1 cellular context compared by ENCODE assay signal in the genomic region with DNA sequence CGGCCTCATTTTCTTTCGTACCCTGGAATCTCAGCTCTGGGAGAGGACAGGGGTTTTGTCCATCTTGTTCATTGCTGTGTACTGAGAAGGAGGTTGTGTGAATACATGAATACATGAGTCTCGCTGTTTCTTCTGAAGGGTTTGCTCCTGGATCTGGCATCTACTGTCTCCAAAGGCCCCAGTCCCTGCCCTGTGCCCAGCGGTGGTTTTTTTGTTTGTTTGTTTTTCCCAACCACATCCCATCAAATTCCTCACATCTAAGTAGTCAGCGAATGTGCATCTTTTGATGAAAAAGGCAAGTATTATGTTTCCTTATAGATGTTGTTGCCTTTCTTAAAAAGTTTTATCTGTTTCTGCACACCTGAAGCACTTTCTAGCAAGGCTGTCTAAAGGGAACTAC.
TF ChIP-seq lines count a peak whose summit lies in the region.

No MANE protein-coding gene starts in this region.

TF ChIP-seq in HepG2, 621 proteins besides CTCF, POLR2A, EP300 and RAD21:
- TF ChIP-seq RFX1 (IDR thresholded peaks at IDR 0.05) (no peak), RCOR2 (CRISPR knock-in tag; IDR thresholded peaks at IDR 0.05) (no peak), SKI (IDR thresholded peaks at IDR 0.05; ENCODE audit: partially characterized antibody) (no peak)
- TF ChIP-seq, protein P1, sequence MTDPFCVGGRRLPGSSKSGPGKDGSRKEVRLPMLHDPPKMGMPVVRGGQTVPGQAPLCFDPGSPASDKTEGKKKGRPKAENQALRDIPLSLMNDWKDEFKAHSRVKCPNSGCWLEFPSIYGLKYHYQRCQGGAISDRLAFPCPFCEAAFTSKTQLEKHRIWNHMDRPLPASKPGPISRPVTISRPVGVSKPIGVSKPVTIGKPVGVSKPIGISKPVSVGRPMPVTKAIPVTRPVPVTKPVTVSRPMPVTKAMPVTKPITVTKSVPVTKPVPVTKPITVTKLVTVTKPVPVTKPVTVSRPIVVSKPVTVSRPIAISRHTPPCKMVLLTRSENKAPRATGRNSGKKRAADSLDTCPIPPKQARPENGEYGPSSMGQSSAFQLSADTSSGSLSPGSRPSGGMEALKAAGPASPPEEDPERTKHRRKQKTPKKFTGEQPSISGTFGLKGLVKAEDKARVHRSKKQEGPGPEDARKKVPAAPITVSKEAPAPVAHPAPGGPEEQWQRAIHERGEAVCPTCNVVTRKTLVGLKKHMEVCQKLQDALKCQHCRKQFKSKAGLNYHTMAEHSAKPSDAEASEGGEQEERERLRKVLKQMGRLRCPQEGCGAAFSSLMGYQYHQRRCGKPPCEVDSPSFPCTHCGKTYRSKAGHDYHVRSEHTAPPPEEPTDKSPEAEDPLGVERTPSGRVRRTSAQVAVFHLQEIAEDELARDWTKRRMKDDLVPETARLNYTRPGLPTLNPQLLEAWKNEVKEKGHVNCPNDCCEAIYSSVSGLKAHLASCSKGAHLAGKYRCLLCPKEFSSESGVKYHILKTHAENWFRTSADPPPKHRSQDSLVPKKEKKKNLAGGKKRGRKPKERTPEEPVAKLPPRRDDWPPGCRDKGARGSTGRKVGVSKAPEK (CRISPR knock-in tag; IDR thresholded peaks at IDR 0.05; ENCODE audit: borderline replicate concordance), result no peak
